15 cellular contexts compared by ENCODE assay signal in the genomic region with DNA sequence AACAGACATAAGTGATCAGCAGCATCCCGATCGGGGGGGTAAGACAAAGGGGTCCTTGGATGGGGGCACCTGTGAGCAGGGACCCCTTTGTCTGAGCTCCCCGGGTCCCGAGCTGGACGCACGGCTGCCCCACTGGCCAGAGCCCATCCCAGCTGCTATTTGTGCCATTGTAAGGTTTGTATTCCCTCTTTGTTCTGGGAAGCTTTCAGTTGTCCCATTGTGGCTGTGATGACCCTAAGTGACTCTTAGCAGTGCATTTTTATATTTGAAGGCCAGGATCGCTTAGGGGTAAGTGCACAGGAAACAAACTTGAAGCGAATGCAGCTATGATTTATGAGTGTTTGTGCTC.
A peak's percentile ranks its signal among the peaks of the same experiment; 100 is the strongest.
DNase-seq lines count a peak whose midpoint lies in the region; ATAC-seq and TF ChIP-seq lines count a peak whose summit lies in the region.
"Had no signal": no experiment of that assay in that cellular context is flagged by ENCODE, and none has a peak within 500 bp of the region (broad histone marks: within the 10 kb centered on the region; RNA-seq: fewer than 3 reads in every experiment).

No MANE protein-coding gene starts in this region.

- no TSS peak for BruUV-seq in OCI-LY7 (replicated peaks; lab: Mats Ljungman, UMichigan)

- 52 to 77% (median 58%) methylated on average over 8 of the region's 8 CpGs for WGBS in psoas muscle, 3 donors

- no peaks in the 10 kb centered on the region for H3K36me3 ChIP-seq in OCI-LY7 (ENCODE audit: insufficient read depth, low read length)
- no peaks in the 10 kb centered on the region for H3K36me3 ChIP-seq in psoas muscle (ENCODE audit: insufficient read depth in 1 of 2, low read depth in 1 of 2)

- ATAC-seq in psoas muscle = no peak
- ATAC-seq in HG03432 (IDR thresholded peaks at IDR 0.05; ENCODE audit: unreplicated experiment) = no peak
- no peak for ATAC-seq in HG02870 (IDR thresholded peaks at IDR 0.05; ENCODE audit: unreplicated experiment)
- ATAC-seq: esophagus mucosa; HCT116; stimulated activated effector memory CD8-positive, alpha-beta T cell treated with anti-CD3 and anti-CD28 coated beads, Interleukin-12 subunit alpha, Interleukin-12 subunit beta, amount 100 ng/mL, for 72 hours had no signal

- CTCF ChIA-PET in OCI-LY7 (lab: Charles Lee; ENCODE audit: unreplicated experiment) = no interaction called here

- H3K9me2 ChIP-seq in OCI-LY7 (ENCODE audit: insufficient read depth, low read length) = no peaks in the 10 kb centered on the region

- peak overlapping the region; percentile 98 to 100 (median 99) for H3K27ac Mint-ChIP-seq in CD14-positive monocyte

- H3K4me3 ChIP-seq in OCI-LY7 (ENCODE audit: low read depth, low read length, poor library complexity, severe bottlenecking) (no peak overlapping the region), psoas muscle (no peak overlapping the region)

- H2AFZ ChIP-seq in OCI-LY7 (ENCODE audit: low read length) = no peak overlapping the region

- no peaks in the 10 kb centered on the region for H3K79me2 ChIP-seq in OCI-LY7 (ENCODE audit: insufficient read depth, low read depth, low read length)

- H3K9me3 ChIP-seq in OCI-LY7 (ENCODE audit: low read length) (no peaks in the 10 kb centered on the region), psoas muscle (no peaks in the 10 kb centered on the region)

- intact Hi-C loops in CD14-positive monocyte (cut with micrococcal nuclease) = loop anchor here in 1 of 2 donors (5.0 kb wide), 1 partner anchor 230 kb away; the partner anchor contains the start of gene ZNF236
- intact Hi-C loops in OCI-LY7 (cut with micrococcal nuclease; ENCODE audit: unreplicated experiment) = no loop called here
- intact Hi-C loops in psoas muscle (cut with DNase I) = no loop called here

- peaks cover 0 to 2% (median 0%) of the 10 kb centered on the region in 3 donors for H3K27me3 Mint-ChIP-seq in CD14-positive monocyte (ENCODE audit: low read depth in 3 of 3)
- H3K27me3 Mint-ChIP-seq: activated CD4-positive, alpha-beta T cell treated with anti-CD3 and anti-CD28 coated beads, Interleukin-2, amount 10 ng/mL, durations not matched to agents 24 days and 14 days had no signal

- H3K4me1 ChIP-seq in OCI-LY7 (ENCODE audit: insufficient read depth, low read length, poor library complexity, severe bottlenecking) (peaks cover 82% of the 10 kb centered on the region), psoas muscle (peaks cover 51% of the 10 kb centered on the region)

- POLR2A ChIA-PET in OCI-LY7 (lab: Charles Lee) = interaction anchor here (1.0 to 1.8 kb wide), 4 partner anchors 15 to 72 kb away, joined by 3 to 5 read pairs (median 4); no protein-coding TSS in a partner anchor

- H3K36me3 Mint-ChIP-seq in CD14-positive monocyte = peaks cover 25 to 44% of the 10 kb centered on the region in 2 donors

- no peaks in the 10 kb centered on the region for H3K9me3 Mint-ChIP-seq in CD14-positive monocyte
- H3K9me3 Mint-ChIP-seq: activated CD4-positive, alpha-beta T cell treated with anti-CD3 and anti-CD28 coated beads, Interleukin-2, amount 10 ng/mL, durations not matched to agents 24 days and 14 days; stimulated activated effector memory CD8-positive, alpha-beta T cell treated with anti-CD3 and anti-CD28 coated beads, Interleukin-12 subunit alpha, Interleukin-12 subunit beta, amount 100 ng/mL, for 72 hours had no signal

- H3K4me1 Mint-ChIP-seq in CD14-positive monocyte = peaks cover 52% of the 10 kb centered on the region

- no peak for DNase-seq in CD14-positive monocyte (ENCODE audit: low spot score)
- no peak for DNase-seq in OCI-LY7 (ENCODE audit: low spot score)
- DNase-seq in globus pallidus (ENCODE audit: low spot score) = peak; percentile 95
- DNase-seq in psoas muscle = no peak
- DNase-seq in NCI-H1930 (lab: John Stamatoyannopoulos, UW) = no peak
- DNase-seq in epidermal melanocyte (ENCODE audit: insufficient read length, low spot score) = no peak
- DNase-seq: activated CD4-positive, alpha-beta T cell treated with anti-CD3 and anti-CD28 coated beads, Interleukin-2, amount 10 ng/mL, durations not matched to agents 24 days and 14 days; activated naive CD4-positive, alpha-beta T cell; stimulated activated CD4-positive, alpha-beta T cell treated with anti-CD3 and anti-CD28 coated beads, Interleukin-2, amount 100 ng/mL, for 48 hours had no signal

- H4K20me1 ChIP-seq in OCI-LY7 (ENCODE audit: insufficient read depth, low read length) = no peaks in the 10 kb centered on the region

- H3K27ac ChIP-seq in OCI-LY7 (ENCODE audit: low read depth, low read length, poor library complexity, severe bottlenecking) (peak overlapping the region; percentile 87), psoas muscle (peak overlapping the region; percentile 55)
- H3K27ac ChIP-seq: C4-2B had no signal

- TF ChIP-seq CTCF in CD14-positive monocyte (IDR thresholded peaks at IDR 0.05) (no peak), OCI-LY7 (conservative IDR thresholded peaks at IDR 0.05; ENCODE audit: low read length) (no peak), psoas muscle (IDR thresholded peaks at IDR 0.05) (no peak)

- H3K27me3 ChIP-seq in psoas muscle (ENCODE audit: insufficient read depth in 3 of 3, low read length in 2 of 3) = no peaks in the 10 kb centered on the region

- peak overlapping the region; percentile 82 for H3K4me2 ChIP-seq in OCI-LY7 (ENCODE audit: low read length)

- H3K4me3 Mint-ChIP-seq in CD14-positive monocyte = peak overlapping the region in 1 of 2 donors; percentile 63
- H3K4me3 Mint-ChIP-seq: activated CD4-positive, alpha-beta T cell treated with anti-CD3 and anti-CD28 coated beads, Interleukin-2, amount 10 ng/mL, durations not matched to agents 24 days and 14 days; stimulated activated effector memory CD8-positive, alpha-beta T cell treated with anti-CD3 and anti-CD28 coated beads, Interleukin-12 subunit alpha, Interleukin-12 subunit beta, amount 100 ng/mL, for 72 hours had no signal
